In genomic region chr22:24976442-24977218, GRCh38 we compare ENCODE assay signal across 2 cellular contexts.
TF ChIP-seq lines count a peak whose summit lies in the region.

No MANE protein-coding gene starts in this region.

TF ChIP-seq in SK-N-SH, 30 proteins besides CTCF, POLR2A, EP300 and RAD21 (continued from another document):
- TF ChIP-seq, protein P1, sequence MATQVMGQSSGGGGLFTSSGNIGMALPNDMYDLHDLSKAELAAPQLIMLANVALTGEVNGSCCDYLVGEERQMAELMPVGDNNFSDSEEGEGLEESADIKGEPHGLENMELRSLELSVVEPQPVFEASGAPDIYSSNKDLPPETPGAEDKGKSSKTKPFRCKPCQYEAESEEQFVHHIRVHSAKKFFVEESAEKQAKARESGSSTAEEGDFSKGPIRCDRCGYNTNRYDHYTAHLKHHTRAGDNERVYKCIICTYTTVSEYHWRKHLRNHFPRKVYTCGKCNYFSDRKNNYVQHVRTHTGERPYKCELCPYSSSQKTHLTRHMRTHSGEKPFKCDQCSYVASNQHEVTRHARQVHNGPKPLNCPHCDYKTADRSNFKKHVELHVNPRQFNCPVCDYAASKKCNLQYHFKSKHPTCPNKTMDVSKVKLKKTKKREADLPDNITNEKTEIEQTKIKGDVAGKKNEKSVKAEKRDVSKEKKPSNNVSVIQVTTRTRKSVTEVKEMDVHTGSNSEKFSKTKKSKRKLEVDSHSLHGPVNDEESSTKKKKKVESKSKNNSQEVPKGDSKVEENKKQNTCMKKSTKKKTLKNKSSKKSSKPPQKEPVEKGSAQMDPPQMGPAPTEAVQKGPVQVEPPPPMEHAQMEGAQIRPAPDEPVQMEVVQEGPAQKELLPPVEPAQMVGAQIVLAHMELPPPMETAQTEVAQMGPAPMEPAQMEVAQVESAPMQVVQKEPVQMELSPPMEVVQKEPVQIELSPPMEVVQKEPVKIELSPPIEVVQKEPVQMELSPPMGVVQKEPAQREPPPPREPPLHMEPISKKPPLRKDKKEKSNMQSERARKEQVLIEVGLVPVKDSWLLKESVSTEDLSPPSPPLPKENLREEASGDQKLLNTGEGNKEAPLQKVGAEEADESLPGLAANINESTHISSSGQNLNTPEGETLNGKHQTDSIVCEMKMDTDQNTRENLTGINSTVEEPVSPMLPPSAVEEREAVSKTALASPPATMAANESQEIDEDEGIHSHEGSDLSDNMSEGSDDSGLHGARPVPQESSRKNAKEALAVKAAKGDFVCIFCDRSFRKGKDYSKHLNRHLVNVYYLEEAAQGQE (IDR thresholded peaks at IDR 0.05; ENCODE audit: low read depth, low read length), result no peak
- TF ChIP-seq, protein P2, sequence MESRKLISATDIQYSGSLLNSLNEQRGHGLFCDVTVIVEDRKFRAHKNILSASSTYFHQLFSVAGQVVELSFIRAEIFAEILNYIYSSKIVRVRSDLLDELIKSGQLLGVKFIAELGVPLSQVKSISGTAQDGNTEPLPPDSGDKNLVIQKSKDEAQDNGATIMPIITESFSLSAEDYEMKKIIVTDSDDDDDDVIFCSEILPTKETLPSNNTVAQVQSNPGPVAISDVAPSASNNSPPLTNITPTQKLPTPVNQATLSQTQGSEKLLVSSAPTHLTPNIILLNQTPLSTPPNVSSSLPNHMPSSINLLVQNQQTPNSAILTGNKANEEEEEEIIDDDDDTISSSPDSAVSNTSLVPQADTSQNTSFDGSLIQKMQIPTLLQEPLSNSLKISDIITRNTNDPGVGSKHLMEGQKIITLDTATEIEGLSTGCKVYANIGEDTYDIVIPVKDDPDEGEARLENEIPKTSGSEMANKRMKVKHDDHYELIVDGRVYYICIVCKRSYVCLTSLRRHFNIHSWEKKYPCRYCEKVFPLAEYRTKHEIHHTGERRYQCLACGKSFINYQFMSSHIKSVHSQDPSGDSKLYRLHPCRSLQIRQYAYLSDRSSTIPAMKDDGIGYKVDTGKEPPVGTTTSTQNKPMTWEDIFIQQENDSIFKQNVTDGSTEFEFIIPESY (IDR thresholded peaks at IDR 0.05; ENCODE audit: borderline replicate concordance, low read depth), result no peak
- TF ChIP-seq MEF2A (IDR thresholded peaks at IDR 0.05; ENCODE audit: borderline replicate concordance, low read depth) (no peak), TCF12 (IDR thresholded peaks at IDR 0.05) (no peak), TEAD4 (IDR thresholded peaks at IDR 0.05; ENCODE audit: borderline replicate concordance, insufficient read depth) (no peak), RFX5 (IDR thresholded peaks at IDR 0.05; ENCODE audit: low read length) (no peak), SIN3A (IDR thresholded peaks at IDR 0.05; ENCODE audit: borderline replicate concordance, low read depth, low read length) (no peak), FOXM1 (IDR thresholded peaks at IDR 0.05; ENCODE audit: low read depth) (no peak), JUND (IDR thresholded peaks at IDR 0.05) (no peak)
- TF ChIP-seq, protein P3, sequence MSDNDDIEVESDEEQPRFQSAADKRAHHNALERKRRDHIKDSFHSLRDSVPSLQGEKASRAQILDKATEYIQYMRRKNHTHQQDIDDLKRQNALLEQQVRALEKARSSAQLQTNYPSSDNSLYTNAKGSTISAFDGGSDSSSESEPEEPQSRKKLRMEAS (IDR thresholded peaks at IDR 0.05; ENCODE audit: low read depth), result no peak

TF ChIP-seq in SK-N-SH treated with all-trans-retinoic acid at 6 μM for 48 hours, 23 proteins besides CTCF, POLR2A, EP300 and RAD21 (continued from another document):
- TF ChIP-seq, protein P4, sequence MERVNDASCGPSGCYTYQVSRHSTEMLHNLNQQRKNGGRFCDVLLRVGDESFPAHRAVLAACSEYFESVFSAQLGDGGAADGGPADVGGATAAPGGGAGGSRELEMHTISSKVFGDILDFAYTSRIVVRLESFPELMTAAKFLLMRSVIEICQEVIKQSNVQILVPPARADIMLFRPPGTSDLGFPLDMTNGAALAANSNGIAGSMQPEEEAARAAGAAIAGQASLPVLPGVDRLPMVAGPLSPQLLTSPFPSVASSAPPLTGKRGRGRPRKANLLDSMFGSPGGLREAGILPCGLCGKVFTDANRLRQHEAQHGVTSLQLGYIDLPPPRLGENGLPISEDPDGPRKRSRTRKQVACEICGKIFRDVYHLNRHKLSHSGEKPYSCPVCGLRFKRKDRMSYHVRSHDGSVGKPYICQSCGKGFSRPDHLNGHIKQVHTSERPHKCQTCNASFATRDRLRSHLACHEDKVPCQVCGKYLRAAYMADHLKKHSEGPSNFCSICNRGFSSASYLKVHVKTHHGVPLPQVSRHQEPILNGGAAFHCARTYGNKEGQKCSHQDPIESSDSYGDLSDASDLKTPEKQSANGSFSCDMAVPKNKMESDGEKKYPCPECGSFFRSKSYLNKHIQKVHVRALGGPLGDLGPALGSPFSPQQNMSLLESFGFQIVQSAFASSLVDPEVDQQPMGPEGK (CRISPR knock-in tag; IDR thresholded peaks at IDR 0.05; ENCODE audit: borderline replicate concordance), result no peak
- no peak for TF ChIP-seq TCF4 (CRISPR knock-in tag; IDR thresholded peaks at IDR 0.05; ENCODE audit: borderline replicate concordance)
